In the genomic region with DNA sequence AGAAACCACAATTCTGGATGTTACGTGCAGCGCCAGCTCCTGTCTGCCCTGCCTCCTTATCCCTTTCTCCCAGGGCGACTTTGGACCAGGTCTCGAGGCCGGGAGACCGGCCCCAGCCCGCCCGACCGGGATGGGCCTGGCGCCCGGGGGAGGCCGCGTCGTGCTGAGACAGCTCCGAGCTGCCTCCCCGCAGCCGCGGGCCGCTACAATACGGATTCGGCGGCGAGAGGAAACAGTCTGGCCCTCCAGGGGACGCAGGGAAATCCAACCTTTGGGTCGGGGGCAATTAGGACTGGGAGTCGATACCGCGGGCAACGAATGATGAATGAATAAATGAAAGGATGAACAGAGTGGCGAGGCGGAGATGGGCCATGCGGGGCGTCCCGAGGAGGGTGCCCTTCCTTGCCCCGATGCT, we compare ENCODE assay signal across 8 cellular contexts. TPM values are rescaled to one million over a fixed set of nuclear protein-coding genes. Genes with fewer than 3 reads are reported as not detected.
DNase-seq lines count a peak whose midpoint lies in the region; ATAC-seq and TF ChIP-seq lines count a peak whose summit lies in the region.

No MANE protein-coding gene starts in this region.

- WGBS in iPS DF 6.9 (ENCODE audit: insufficient coverage, insufficient read length) = no CpG with 5 or more reads among the region's 35 CpGs
- WGBS in sigmoid colon, 2 donors = 13 to 23% methylated on average over 35 of the region's 35 CpGs

- H3K4me3 ChIP-seq in GM06990 (replicated peaks; ENCODE audit: low read depth, low read length) = no peak overlapping the region
- peak overlapping the region; percentile 28; the same call in 1 of the 2 replicates for H3K4me3 ChIP-seq in iPS DF 6.9 (ENCODE audit: low read length)
- H3K4me3 ChIP-seq in sigmoid colon = peak overlapping the region; percentile 7 to 57 (median 48)

- TF ChIP-seq CTCF in GM06990 (IDR thresholded peaks at IDR 0.05; ENCODE audit: insufficient read depth, low read length, poor library complexity, severe bottlenecking) (no peak), sigmoid colon (IDR thresholded peaks at IDR 0.05) (no peak)

- no peaks in the 10 kb centered on the region for H3K9me3 Mint-ChIP-seq in activated naive CD8-positive, alpha-beta T cell treated with anti-CD3 and anti-CD28 coated beads for 36 hours

- peaks cover 26% of the 10 kb centered on the region for H3K27me3 Mint-ChIP-seq in activated naive CD8-positive, alpha-beta T cell treated with anti-CD3 and anti-CD28 coated beads for 36 hours

- H3K27ac ChIP-seq in iPS DF 6.9 (ENCODE audit: low read length) = no peak overlapping the region
- H3K27ac ChIP-seq in sigmoid colon = no peak overlapping the region

- H3K9me3 ChIP-seq in iPS DF 6.9 (ENCODE audit: control insufficient read depth, insufficient read depth, low read length) = no peaks in the 10 kb centered on the region
- H3K9me3 ChIP-seq in sigmoid colon = no peaks in the 10 kb centered on the region

- H3K4me1 ChIP-seq in iPS DF 6.9 (ENCODE audit: control insufficient read depth, insufficient read depth, low read length) = no peaks in the 10 kb centered on the region
- H3K4me1 ChIP-seq in sigmoid colon = peaks cover 0 to 11% (median 10%) of the 10 kb centered on the region in 4 donors

- ATAC-seq in GM19395 (IDR thresholded peaks at IDR 0.05; ENCODE audit: unreplicated experiment) = no peak
- ATAC-seq in HG03565 (IDR thresholded peaks at IDR 0.05; ENCODE audit: unreplicated experiment) = no peak
- no peak for ATAC-seq in HG03025 (IDR thresholded peaks at IDR 0.05; ENCODE audit: low FRiP score, unreplicated experiment)

- peaks cover 14% of the 10 kb centered on the region for H3K4me1 Mint-ChIP-seq in activated naive CD8-positive, alpha-beta T cell treated with anti-CD3 and anti-CD28 coated beads for 36 hours

- peak overlapping the region; percentile 29 for H3K4me3 Mint-ChIP-seq in activated naive CD8-positive, alpha-beta T cell treated with anti-CD3 and anti-CD28 coated beads for 36 hours

- H3K36me3 Mint-ChIP-seq in activated naive CD8-positive, alpha-beta T cell treated with anti-CD3 and anti-CD28 coated beads for 36 hours = peaks cover 33% of the 10 kb centered on the region

- H3K36me3 ChIP-seq in GM06990 (ENCODE audit: control insufficient read depth, insufficient read depth, low read length) (peaks cover 36% of the 10 kb centered on the region), iPS DF 6.9 (ENCODE audit: control insufficient read depth, insufficient read depth, low read length) (peaks cover 32% of the 10 kb centered on the region), sigmoid colon (peaks cover 11 to 35% (median 24%) of the 10 kb centered on the region in 4 donors)

- DNase-seq in GM06990 (ENCODE audit: extremely low read depth, insufficient read length) (peak; percentile 37), iPS DF 6.9 (ENCODE audit: low read depth, low spot score) (no peak), sigmoid colon (no peak), NCI-H1436 (lab: John Stamatoyannopoulos, UW) (no peak)
- no peak for DNase-seq in activated naive CD8-positive, alpha-beta T cell treated with anti-CD3 and anti-CD28 coated beads for 36 hours

- TF ChIP-seq EP300 in sigmoid colon (IDR thresholded peaks at IDR 0.05) = no peak

- TF ChIP-seq POLR2A in sigmoid colon (IDR thresholded peaks at IDR 0.05) = no peak

- H3K27me3 ChIP-seq in GM06990 (replicated peaks; ENCODE audit: control insufficient read depth, insufficient read depth, low read length) (no peaks in the 10 kb centered on the region), iPS DF 6.9 (ENCODE audit: control insufficient read depth, insufficient read depth, low read length) (no peaks in the 10 kb centered on the region; the same call in 1 of the 2 replicates), sigmoid colon (peaks cover 0 to 38% (median 16%) of the 10 kb centered on the region in 3 donors)

- intact Hi-C loops in sigmoid colon (cut with DNase I) = loop anchor here (5.0 kb wide), 1 partner anchor 90 kb away; no protein-coding TSS in a partner anchor

- H3K27ac Mint-ChIP-seq in activated naive CD8-positive, alpha-beta T cell treated with anti-CD3 and anti-CD28 coated beads for 36 hours = no peak overlapping the region

RNA-seq across cellular contexts. Expression of gene GRAMD2A, which starts 0.5 kb away (rescaled TPM):
- total RNA-seq in activated naive CD8-positive, alpha-beta T cell treated with anti-CD3 and anti-CD28 coated beads for 36 hours = not detected
- 1 to 10 TPM in 1 of 4 donors, under 1 TPM in 3; 0.16 to 2.6 (median 0.50) TPM for total RNA-seq in sigmoid colon
- 1 to 10 TPM in 2 of 3 donors, not detected in 1; 2.5 to 4.3 TPM for polyA plus RNA-seq in sigmoid colon

RNA-seq across cellular contexts. Expression of gene PKM, which starts 33.9 kb away (rescaled TPM):
- 1,000 to 10,000 TPM; 2,301 to 2,323 TPM for total RNA-seq in activated naive CD8-positive, alpha-beta T cell treated with anti-CD3 and anti-CD28 coated beads for 36 hours
- total RNA-seq in sigmoid colon = 100 to 1,000 TPM; 135 to 213 (median 200) TPM
- 100 to 1,000 TPM; 174 to 582 (median 254) TPM for polyA plus RNA-seq in sigmoid colon

Comparison
In these comparisons a context has a peak if more than half of its experiments do, and no peak if none do; other contexts are left out.
1. RNA of gene PKM, which starts 33.9 kb away (total RNA-seq): 2,301 to 2,323 TPM in activated naive CD8-positive, alpha-beta T cell treated with anti-CD3 and anti-CD28 coated beads for 36 hours; 135 to 213 TPM in sigmoid colon; every median in the first group is over 10 times any median in the second.